ENCODE assay signal across 8 cellular contexts in genomic region chr2:197710424-197711042, GRCh38. TPM values are rescaled to one million over a fixed set of nuclear protein-coding genes. Genes with fewer than 3 reads are reported as not detected.
DNase-seq lines count a peak whose midpoint lies in the region; ATAC-seq, FAIRE-seq and TF ChIP-seq lines count a peak whose summit lies in the region.

No MANE protein-coding gene starts in this region.

- peaks cover 58% of the 10 kb centered on the region for H3K79me2 ChIP-seq in K562 (ENCODE audit: control insufficient read depth, insufficient read depth, low read length)

- no peak for TF ChIP-seq POLR2A in K562 (conservative IDR thresholded peaks at IDR 0.05)
- no peak for TF ChIP-seq POLR2A in stomach (IDR thresholded peaks at IDR 0.05)

- no peak overlapping the region for H3K27ac ChIP-seq in K562 (ENCODE audit: extremely low read depth, low read depth, low read length)
- H3K27ac ChIP-seq in stomach, result no peak overlapping the region

- TF ChIP-seq CTCF in K562 (IDR thresholded peaks at IDR 0.05 in 2 of 3, conservative IDR thresholded peaks at IDR 0.05 in 1 of 3; ENCODE audit: insufficient read depth in 2 of 3, low read depth in 1 of 3, low read length in 3 of 3), result no peak
- TF ChIP-seq CTCF in stomach (IDR thresholded peaks at IDR 0.05), result no peak
- TF ChIP-seq CTCF in mucosa of descending colon (IDR thresholded peaks at IDR 0.05), result no peak

- no peak overlapping the region for H3K9ac ChIP-seq in K562 (ENCODE audit: insufficient read depth in 1 of 2, low read depth in 2 of 2, low read length in 2 of 2)

- FAIRE-seq in K562 (lab: Jason Lieb, UNC), result no peak

- BruUV-seq in K562 (replicated peaks; lab: Mats Ljungman, UMichigan), result no TSS peak

- peaks cover 58% of the 10 kb centered on the region for H3K36me3 ChIP-seq in K562 (ENCODE audit: control insufficient read depth, insufficient read depth, low read length)
- H3K36me3 ChIP-seq in stomach, result peaks cover 0 to 12% (median 3%) of the 10 kb centered on the region in 4 donors
- H3K36me3 ChIP-seq in mucosa of descending colon (ENCODE audit: low read depth), result no peaks in the 10 kb centered on the region

- H3K9me3 ChIP-seq in K562 (replicated peaks; ENCODE audit: control insufficient read depth, insufficient read depth, low read depth, low read length), result no peaks in the 10 kb centered on the region
- no peaks in the 10 kb centered on the region for H3K9me3 ChIP-seq in stomach
- no peaks in the 10 kb centered on the region for H3K9me3 ChIP-seq in mucosa of descending colon

- H4K20me1 ChIP-seq in K562 (replicated peaks; ENCODE audit: control insufficient read depth, insufficient read depth, low read length), result peaks cover 14% of the 10 kb centered on the region

- H3K4me3 ChIP-seq in K562 (no peak overlapping the region), stomach (no peak overlapping the region), mucosa of descending colon (no peak overlapping the region)

- H3K27me3 ChIP-seq in K562 (ENCODE audit: control insufficient read depth in 2 of 2, insufficient read depth in 2 of 2, low read length in 2 of 2) (no peaks in the 10 kb centered on the region), stomach (no peaks in the 10 kb centered on the region)

- no peak for TF ChIP-seq EP300 in K562 (IDR thresholded peaks at IDR 0.05; ENCODE audit: low read length)
- TF ChIP-seq EP300 in stomach (IDR thresholded peaks at IDR 0.05), result no peak

- intact Hi-C loops in K562 (cut with micrococcal nuclease), result no loop called here
- intact Hi-C loops in stomach (cut with DNase I; ENCODE audit: low total_unique reads), result no loop called here
- intact Hi-C loops in mucosa of descending colon (cut with DNase I, micrococcal nuclease), result no loop called here

- peak; percentile 14 for DNase-seq in NOMO-1 treated with DMSO at 0.1 percent for 48 hours (lab: John Stamatoyannopoulos, UW; ENCODE audit: unreplicated experiment)
- DNase-seq in NOMO-1 treated with dmso at 0.1 percent for 144 hours (lab: John Stamatoyannopoulos, UW; ENCODE audit: unreplicated experiment), result no peak
- DNase-seq in K562 (ENCODE audit: extremely low read depth in 1 of 4, low spot score in 3 of 4), result peak in 1 of 4 experiments; percentile 10
- DNase-seq in NCI-H524 treated with DMSO at 0.1 percent for 48 hours (lab: John Stamatoyannopoulos, UW), result no peak
- no peak for DNase-seq in stomach
- no peak for DNase-seq in mucosa of descending colon

- no peak overlapping the region for H2AFZ ChIP-seq in K562 (ENCODE audit: low read depth, low read length)

- ATAC-seq in GM21423 (IDR thresholded peaks at IDR 0.05; ENCODE audit: unreplicated experiment), result peak; percentile 85
- ATAC-seq in HG03196 (IDR thresholded peaks at IDR 0.05; ENCODE audit: unreplicated experiment), result peak; percentile 68
- no peak for ATAC-seq in K562
- ATAC-seq in mucosa of descending colon, result no peak

- no peak overlapping the region; the same call in 1 of the 2 replicates for H3K4me2 ChIP-seq in K562 (ENCODE audit: insufficient read depth, low read length)

- CTCF ChIA-PET in K562 (lab: Yijun Ruan, JAX; ENCODE audit: low intra/inter-chr PET ratio), result no interaction called here

- no peaks in the 10 kb centered on the region for H3K9me1 ChIP-seq in K562 (ENCODE audit: control insufficient read depth, insufficient read depth, low read length)

- POLR2A ChIA-PET in K562 (lab: Yijun Ruan, JAX), result no interaction called here

- no peak for TF ChIP-seq RAD21 in K562 (CRISPR knock-in tag; conservative IDR thresholded peaks at IDR 0.05 in 1 of 2, IDR thresholded peaks at IDR 0.05 in 1 of 2)

- in situ Hi-C loops in K562 (cut with MboI), result no loop called here

- H3K4me1 ChIP-seq in K562 (replicated peaks in 1 of 2; ENCODE audit: control insufficient read depth in 2 of 2, insufficient read depth in 2 of 2, low read length in 2 of 2), result peaks cover 2 to 12% of the 10 kb centered on the region in 2 experiments; a peak in 4 of 5 replicates
- peaks cover 30 to 48% (median 34%) of the 10 kb centered on the region in 4 donors for H3K4me1 ChIP-seq in stomach
- peaks cover 12% of the 10 kb centered on the region for H3K4me1 ChIP-seq in mucosa of descending colon (ENCODE audit: low read depth)

TF ChIP-seq in K562, 482 proteins besides CTCF, POLR2A, EP300 and RAD21:
- TF ChIP-seq SOX6 (IDR thresholded peaks at IDR 0.05), result no peak
- TF ChIP-seq ZNF717 (CRISPR knock-in tag; IDR thresholded peaks at IDR 0.05), result no peak
- TF ChIP-seq NCOA2 (IDR thresholded peaks at IDR 0.05; ENCODE audit: partially characterized antibody in 2 of 2), result peak in 1 of 2 experiments; percentile 64
- TF ChIP-seq ATF3 (IDR thresholded peaks at IDR 0.05), result peak; percentile 73
- no peak for TF ChIP-seq ATF3 (CRISPR knock-in tag; conservative IDR thresholded peaks at IDR 0.05)

RNA-seq across cellular contexts. Expression of gene MARS2, which starts 5.4 kb away (rescaled TPM):
- 13.7 and 22.5 TPM in 2 replicates for total RNA-seq in K562 (2011; cell fraction: chromatin; rRNA removed; ENCODE audit: low replicate concordance)
- total RNA-seq in K562 (2011; cell fraction: nucleolus; rRNA removed), result 21.3 and 24.2 TPM in 2 replicates
- 18.8 and 20.4 TPM in 2 replicates for total RNA-seq in K562 (2011; cell fraction: nucleoplasm; rRNA removed)
- total RNA-seq in K562 (2014; rRNA removed) (10.2 and 13.8 TPM in 2 replicates), K562 (2014; rRNA removed; fragmentation: Illumina TruSeq; extraction: Trizol) (9.9 and 12.7 TPM in 2 replicates), K562 (2015; rRNA removed; fragmentation: Illumina TruSeq; extraction: Trizol) (12.1 and 12.5 TPM in 2 replicates), K562 (2021) (17.6 and 20.7 TPM in 2 replicates), stomach (10 to 100 TPM in 1 of 5 donors, 1 to 10 TPM in 3, under 1 TPM in 1; 0.58 to 14.8 (median 6.8) TPM), mucosa of descending colon (10 to 100 TPM in 2 of 3 donors, 1 to 10 TPM in 1; 7.7 to 11.2 (median 10.3) TPM)
- polyA plus RNA-seq in K562 (2011; rRNA removed) (6.9 and 7.8 TPM in 2 replicates), K562 (2014; fragmentation: Illumina TruSeq; extraction: Trizol) (12.5 and 17.1 TPM in 2 replicates), K562 (2014; fragmentation: Nextera tagmentation; extraction: Ambion mirVana) (1 to 10 TPM; 4.0 to 6.9 TPM), K562 (2014; rRNA removed) (12.2 and 12.7 TPM in 2 replicates), stomach (1 to 10 TPM; 2.4 to 3.2 (median 3.0) TPM)
- 6.2 and 9.7 TPM in 2 replicates for polyA plus RNA-seq in K562 (2011; cell fraction: cytosol; rRNA removed)
- polyA plus RNA-seq in K562 (2011; cell fraction: nucleus; rRNA removed), result 9.7 and 13.4 TPM in 2 replicates
- 6.6 and 11.1 TPM in 2 replicates for polyA plus RNA-seq in K562 (2012)
- polyA minus RNA-seq in K562 (2011; rRNA and poly(A)+ RNA removed), result 13.0 and 15.1 TPM in 2 replicates
- 7.5 and 11.8 TPM in 2 replicates for polyA minus RNA-seq in K562 (2011; cell fraction: cytosol; rRNA and poly(A)+ RNA removed)
- 17.6 and 24.2 TPM in 2 replicates for polyA minus RNA-seq in K562 (2011; cell fraction: nucleus; rRNA and poly(A)+ RNA removed)

RNA-seq across cellular contexts. Expression of gene RFTN2, which starts 35.1 kb away (rescaled TPM):
- not detected in 2 replicates for total RNA-seq in K562 (2011; cell fraction: chromatin; rRNA removed; ENCODE audit: low replicate concordance)
- not detected in 2 replicates for total RNA-seq in K562 (2011; cell fraction: nucleolus; rRNA removed)
- not detected in 2 replicates for total RNA-seq in K562 (2011; cell fraction: nucleoplasm; rRNA removed)
- total RNA-seq in K562 (2014; rRNA removed) (not detected in 2 replicates), K562 (2014; rRNA removed; fragmentation: Illumina TruSeq; extraction: Trizol) (not detected in 2 replicates), K562 (2015; rRNA removed; fragmentation: Illumina TruSeq; extraction: Trizol) (0.11 TPM in 1 of 2 replicates, not detected in the other), K562 (2021) (not detected in 2 replicates), stomach (10 to 100 TPM in 2 of 5 donors, 1 to 10 TPM in 1, under 1 TPM in 2; 0.45 to 13.3 (median 1.6) TPM), mucosa of descending colon (1 to 10 TPM; 1.9 to 5.5 (median 2.0) TPM)
- polyA plus RNA-seq in K562 (2011; rRNA removed) (not detected in 2 replicates), K562 (2014; fragmentation: Illumina TruSeq; extraction: Trizol) (0.04 TPM in 1 of 2 replicates, not detected in the other), K562 (2014; fragmentation: Nextera tagmentation; extraction: Ambion mirVana) (under 1 TPM in 1 of 2 experiments, not detected in 1; 0.01 TPM), K562 (2014; rRNA removed) (0.05 TPM in 1 of 2 replicates, not detected in the other), stomach (1 to 10 TPM in 2 of 3 donors, under 1 TPM in 1; 0.65 to 5.0 (median 2.7) TPM)
- not detected in 2 replicates for polyA plus RNA-seq in K562 (2011; cell fraction: cytosol; rRNA removed)
- polyA plus RNA-seq in K562 (2011; cell fraction: nucleus; rRNA removed), result not detected in 2 replicates
- polyA plus RNA-seq in K562 (2012), result 0.05 and 0.06 TPM in 2 replicates
- polyA minus RNA-seq in K562 (2011; rRNA and poly(A)+ RNA removed), result not detected in 2 replicates
- polyA minus RNA-seq in K562 (2011; cell fraction: cytosol; rRNA and poly(A)+ RNA removed), result not detected in 2 replicates
- polyA minus RNA-seq in K562 (2011; cell fraction: nucleus; rRNA and poly(A)+ RNA removed), result not detected in 2 replicates

Comparison
In these comparisons a context has a peak if more than half of its experiments do, and no peak if none do; other contexts are left out.
1. ATAC-seq: peak in GM21423 (single experiment) and HG03196 (single experiment); none in K562 (single experiment) and mucosa of descending colon (single experiment).